ENCODE assay signal across 17 cellular contexts in genomic region chr11:61636676-61637075, GRCh38. TPM values are rescaled to one million over a fixed set of nuclear protein-coding genes. Genes with fewer than 3 reads are reported as not detected.
DNase-seq lines count a peak whose midpoint lies in the region; ATAC-seq lines count a peak whose summit lies in the region.
"Had no signal": no experiment of that assay in that cellular context is flagged by ENCODE, and none has a peak within 500 bp of the region (broad histone marks: within the 10 kb centered on the region; RNA-seq: fewer than 3 reads in every experiment).

No MANE protein-coding gene starts in this region.

- no peak overlapping the region for H3K14ac ChIP-seq in neuronal stem cell (ENCODE audit: low read length)

- H2BK15ac ChIP-seq in neuronal stem cell (ENCODE audit: low read length): peak overlapping the region; percentile 15

- H2AFZ ChIP-seq in neuronal stem cell (ENCODE audit: low read length): no peak overlapping the region

- peaks cover 0 to 71% (median 55%) of the 10 kb centered on the region in 10 experiments; a peak in 16 of 20 replicates for H3K4me1 ChIP-seq in BLaER1 treated with 17β-estradiol and CSF1 and Interleukin-3, amounts not matched to agents 10 nM and 100 nM
- peaks cover 8 to 28% of the 10 kb centered on the region in 2 donors for H3K4me1 ChIP-seq in neuronal stem cell (ENCODE audit: control insufficient read depth in 2 of 2, insufficient read depth in 1 of 2, low read depth in 1 of 2, low read length in 2 of 2)
- H3K4me1 ChIP-seq: BE2C had no signal

- H3K4me1 Mint-ChIP-seq in T-cell: no peaks in the 10 kb centered on the region
- H3K4me1 Mint-ChIP-seq: CD14-positive monocyte; CD4-positive, alpha-beta memory T cell had no signal

- peak overlapping the region; percentile 1 for H4K91ac ChIP-seq in neuronal stem cell (ENCODE audit: low read depth, low read length, poor library complexity)

- no peak overlapping the region for H3K4ac ChIP-seq in neuronal stem cell (ENCODE audit: low read length)

- DNase-seq in globus pallidus (ENCODE audit: low spot score): peak; percentile 50
- no peak for DNase-seq in neuronal stem cell (ENCODE audit: low spot score)
- DNase-seq in T-cell: no peak
- no peak for DNase-seq in stimulated activated CD8-positive, alpha-beta memory T cell treated with anti-CD3 and anti-CD28 coated beads, Interleukin-4, amount 100 ng/mL, for 48 hours
- DNase-seq: BE2C; CD4-positive, alpha-beta memory T cell; DMS153; DMS79; GF-D8; GOT3; H9; IMR-90 had no signal

- H3K36me3 Mint-ChIP-seq in T-cell: no peaks in the 10 kb centered on the region
- H3K36me3 Mint-ChIP-seq: CD14-positive monocyte; CD4-positive, alpha-beta memory T cell had no signal

- peak overlapping the region in 3 of 11 experiments; percentile 23 to 64 (median 26); a peak in 5 of 22 replicates for H3K27ac ChIP-seq in BLaER1 treated with 17β-estradiol and CSF1 and Interleukin-3, amounts not matched to agents 10 nM and 100 nM
- H3K27ac ChIP-seq in neuronal stem cell (replicated peaks; ENCODE audit: low read length): no peak overlapping the region
- H3K27ac ChIP-seq: HL-60 had no signal

- H2AK5ac ChIP-seq in neuronal stem cell (ENCODE audit: low read depth, low read length): peak overlapping the region; percentile 39

- H3K27me3 ChIP-seq in BLaER1 treated with 17β-estradiol and CSF1 and Interleukin-3, amounts not matched to agents 10 nM and 100 nM: no peaks in the 10 kb centered on the region
- H3K27me3 ChIP-seq in neuronal stem cell (ENCODE audit: control insufficient read depth in 3 of 3, insufficient read depth in 3 of 3, low read depth in 1 of 3, low read length in 3 of 3): peaks cover 0 to 2% (median 0%) of the 10 kb centered on the region in 3 experiments
- H3K27me3 ChIP-seq: BE2C had no signal

- no peak overlapping the region for H2BK120ac ChIP-seq in neuronal stem cell (ENCODE audit: low read depth, low read length)

- H3K79me1 ChIP-seq in neuronal stem cell (ENCODE audit: low read depth, low read length): no peaks in the 10 kb centered on the region

- peak overlapping the region; percentile 23 for H3K23ac ChIP-seq in neuronal stem cell (ENCODE audit: low read depth, low read length, poor library complexity)

- H3K36me3 ChIP-seq in BLaER1 treated with 17β-estradiol and CSF1 and Interleukin-3, amounts not matched to agents 10 nM and 100 nM: no peaks in the 10 kb centered on the region
- H3K36me3 ChIP-seq in neuronal stem cell (replicated peaks in 1 of 2; ENCODE audit: control insufficient read depth in 2 of 2, insufficient read depth in 2 of 2, low read length in 2 of 2): no peaks in the 10 kb centered on the region
- H3K36me3 ChIP-seq: BE2C had no signal

- peak overlapping the region in 2 of 11 experiments; percentile 40 to 60; a peak in 2 of 22 replicates for H3K9ac ChIP-seq in BLaER1 treated with 17β-estradiol and CSF1 and Interleukin-3, amounts not matched to agents 10 nM and 100 nM
- no peak overlapping the region for H3K9ac ChIP-seq in neuronal stem cell (ENCODE audit: low read depth, low read length, poor library complexity)

- peak overlapping the region in 9 of 11 experiments; percentile 1 to 77 (median 63); a peak in 17 of 22 replicates for H3K4me2 ChIP-seq in BLaER1 treated with 17β-estradiol and CSF1 and Interleukin-3, amounts not matched to agents 10 nM and 100 nM
- no peak overlapping the region for H3K4me2 ChIP-seq in neuronal stem cell (ENCODE audit: insufficient read depth, low read length, poor library complexity, severe bottlenecking)

- no peak overlapping the region for H3K18ac ChIP-seq in neuronal stem cell (ENCODE audit: low read length)

- no peak overlapping the region for H3K4me3 Mint-ChIP-seq in T-cell
- H3K4me3 Mint-ChIP-seq: CD14-positive monocyte, H9 had no signal

- no peak overlapping the region for H3K27ac Mint-ChIP-seq in T-cell
- H3K27ac Mint-ChIP-seq: CD4-positive, alpha-beta memory T cell had no signal

- WGBS in neuronal stem cell (ENCODE audit: extremely low coverage in 2 of 2, insufficient read length in 2 of 2, insufficient replicate concordance in 1 of 2), 2 donors: no CpG with 5 or more reads among the region's 11 CpGs

- POLR2A ChIA-PET in T-cell (lab: Charles Lee): no interaction called here

- H2BK12ac ChIP-seq in neuronal stem cell (ENCODE audit: low read length): no peak overlapping the region

- H4K8ac ChIP-seq in neuronal stem cell (ENCODE audit: low read depth, low read length): no peak overlapping the region

- ATAC-seq in T-cell (replicated peaks in 1 of 4): no peak
- ATAC-seq in GM21526 (IDR thresholded peaks at IDR 0.05; ENCODE audit: low FRiP score, unreplicated experiment): no peak
- ATAC-seq: K562 had no signal

- no peak overlapping the region for H3K4me3 ChIP-seq in BLaER1 treated with 17β-estradiol and CSF1 and Interleukin-3, amounts not matched to agents 10 nM and 100 nM
- no peak overlapping the region for H3K4me3 ChIP-seq in neuronal stem cell (ENCODE audit: low read length in 2 of 2)
- H3K4me3 ChIP-seq: K562 had no signal

- peaks cover 3 to 6% of the 10 kb centered on the region in 2 donors for H3K27me3 Mint-ChIP-seq in T-cell

- CTCF ChIA-PET in T-cell (lab: Charles Lee): interaction anchor here in 1 of 2 donors (1.1 kb wide), 1 partner anchor 92 kb away, joined by 3 read pairs; no protein-coding TSS in a partner anchor

- no peaks in the 10 kb centered on the region; a peak in 1 of 22 replicates for H4K20me1 ChIP-seq in BLaER1 treated with 17β-estradiol and CSF1 and Interleukin-3, amounts not matched to agents 10 nM and 100 nM

- no peaks in the 10 kb centered on the region for H3K9me3 Mint-ChIP-seq in T-cell
- H3K9me3 Mint-ChIP-seq: CD14-positive monocyte; CD4-positive, alpha-beta memory T cell; H9 had no signal

- no peaks in the 10 kb centered on the region for H3K9me3 ChIP-seq in BLaER1 treated with 17β-estradiol and CSF1 and Interleukin-3, amounts not matched to agents 10 nM and 100 nM (replicated peaks in 1 of 11)
- H3K9me3 ChIP-seq in neuronal stem cell (replicated peaks in 1 of 2; ENCODE audit: control insufficient read depth in 2 of 2, insufficient read depth in 1 of 2, low read depth in 1 of 2, low read length in 2 of 2): peaks cover 0 to 1% of the 10 kb centered on the region in 2 donors
- H3K9me3 ChIP-seq: BE2C had no signal

- H2BK5ac ChIP-seq in neuronal stem cell (ENCODE audit: low read length): no peak overlapping the region

RNA-seq across cellular contexts. Expression of gene DAGLA, which starts 43.5 kb away (rescaled TPM):
- polyA plus RNA-seq in neuronal stem cell (2013, experiment 1 of 2): 3.7 TPM
- 3.5 TPM for polyA plus RNA-seq in neuronal stem cell (2013, experiment 2 of 2)
- total RNA-seq in T-cell: 1 to 10 TPM in 1 of 5 donors, under 1 TPM in 4; 0.15 to 1.6 (median 0.23) TPM

RNA-seq across cellular contexts. Expression of gene SYT7, which starts 55.8 kb away (rescaled TPM):
- 2.5 TPM for polyA plus RNA-seq in neuronal stem cell (2013, experiment 1 of 2)
- 2.3 TPM for polyA plus RNA-seq in neuronal stem cell (2013, experiment 2 of 2)
- total RNA-seq in T-cell: under 1 TPM in 3 of 5 donors, not detected in 2; 0.19 to 0.26 (median 0.20) TPM
- total RNA-seq: CD4-positive, alpha-beta memory T cell had no signal
- polyA plus RNA-seq: CD14-positive monocyte; CD4-positive, alpha-beta memory T cell had no signal
